ENCODE assay signal across 8 cellular contexts in the genomic region with DNA sequence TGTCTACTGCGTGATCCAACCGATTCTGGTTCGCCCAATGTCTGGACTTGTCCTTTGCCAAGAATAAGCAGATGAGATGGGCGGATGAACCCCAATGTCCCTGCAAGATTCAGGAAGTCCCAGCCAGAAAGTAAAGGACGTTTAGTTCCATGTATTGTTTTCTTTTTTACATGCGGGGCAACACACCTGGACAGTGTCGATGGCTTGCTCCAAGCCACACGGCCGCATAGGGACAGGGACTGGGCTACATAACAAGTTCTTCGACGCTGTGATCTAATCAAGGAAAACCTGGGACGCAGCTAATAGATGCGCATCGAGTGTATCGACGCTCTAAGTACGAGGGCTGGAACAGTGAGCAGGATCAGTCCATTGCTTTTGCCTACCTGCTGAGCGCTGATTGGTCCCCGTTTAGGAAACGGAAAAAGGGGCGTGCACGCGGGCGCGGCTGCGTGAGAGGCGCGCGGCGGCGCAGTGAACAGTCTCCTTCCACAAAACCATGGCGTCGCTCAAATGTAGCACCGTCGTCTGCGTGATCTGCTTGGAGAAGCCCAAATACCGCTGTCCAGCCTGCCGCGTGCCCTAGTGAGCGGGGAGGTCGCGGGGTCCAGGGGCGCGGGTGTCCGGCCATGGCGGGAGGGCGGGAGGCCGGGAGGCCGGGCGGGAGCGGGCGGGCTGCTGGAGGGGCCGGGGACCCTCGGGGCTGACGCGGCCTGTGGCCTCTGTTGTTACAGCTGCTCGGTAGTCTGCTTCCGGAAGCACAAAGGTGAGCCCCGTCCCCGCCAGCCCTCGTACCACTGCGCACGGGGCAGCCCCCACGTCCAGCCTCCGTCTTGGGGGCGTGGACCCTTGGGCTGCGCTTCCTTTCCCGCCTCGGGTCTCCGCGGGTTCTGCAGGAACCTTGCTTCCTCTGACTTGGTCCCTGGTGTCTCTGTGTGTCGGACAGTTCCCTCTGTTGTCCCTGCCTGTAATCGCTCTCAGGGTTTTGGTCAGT. TPM values are rescaled to one million over a fixed set of nuclear protein-coding genes. Genes with fewer than 3 reads are reported as not detected.
DNase-seq lines count a peak whose midpoint lies in the region; ATAC-seq and TF ChIP-seq lines count a peak whose summit lies in the region.

TSS of gene ZNHIT3 (plus strand) at position 478 of the 991 bp plus-strand sequence. CDS start at position 497, 19 bp downstream.

- H3K4me3 Mint-ChIP-seq in WTC11 (peak within 1 kb of the TSS; percentile 99), immature natural killer cell (peak within 1 kb of the TSS; percentile 96 to 99 (median 99))

- peak; percentile 88 for ATAC-seq in HG03196 (IDR thresholded peaks at IDR 0.05; ENCODE audit: unreplicated experiment)
- peak; percentile 74 for ATAC-seq in WTC11

- TF ChIP-seq POLR2A in GM18951 (IDR thresholded peaks at IDR 0.05; ENCODE audit: extremely low read depth, insufficient read depth, insufficient read length) = peak; percentile 86

- peak within 1 kb of the TSS; percentile 95 to 97 for H3K4me3 ChIP-seq in cardiac fibroblast (replicated peaks in 1 of 2; ENCODE audit: low read depth in 2 of 2, low read length in 2 of 2)

- H3K4me1 Mint-ChIP-seq in WTC11 (peaks cover 29% of the 10 kb centered on the region), immature natural killer cell (peaks cover 56 to 62% of the 10 kb centered on the region in 2 donors)

- peak within 1 kb of the TSS; percentile 100 for H3K27ac Mint-ChIP-seq in WTC11
- peak within 1 kb of the TSS; percentile 86 to 99 (median 96) for H3K27ac Mint-ChIP-seq in immature natural killer cell

- in situ Hi-C loops in GM18951 (cut with MboI; ENCODE audit: low sequenced_read_pairs, unreplicated experiment) = loop anchor here (25.0 kb wide), 2 partner anchors 274 to 524 kb away; partner anchors contain the start of gene CCL4L2

- H3K9me3 Mint-ChIP-seq in WTC11 (no peaks in the 10 kb centered on the region), immature natural killer cell (no peaks in the 10 kb centered on the region)

- H3K36me3 Mint-ChIP-seq in WTC11 = no peaks in the 10 kb centered on the region; the same call in none of the 2 replicates
- H3K36me3 Mint-ChIP-seq in immature natural killer cell = peaks cover 2 to 5% (median 3%) of the 10 kb centered on the region in 3 donors

- TF ChIP-seq CTCF in WTC11 (IDR thresholded peaks at IDR 0.05) (no peak), cardiac fibroblast (IDR thresholded peaks at IDR 0.05; ENCODE audit: low read depth, low read length) (no peak)

- CTCF ChIA-PET in WTC11 (lab: Charles Lee) = interaction anchor here (1.2 to 1.4 kb wide), 5 partner anchors 48 to 517 kb away, joined by 3 to 9 read pairs (median 4); partner anchors contain the start of genes MYO19 and PIGW

- POLR2A ChIA-PET in WTC11 (lab: Charles Lee) = interaction anchor here (0.6 kb wide), 2 partner anchors 565 to 603 kb away, joined by 7 to 9 read pairs; no protein-coding TSS in a partner anchor

- peaks cover 47% of the 10 kb centered on the region for H3K27me3 Mint-ChIP-seq in WTC11 (ENCODE audit: low read depth)
- H3K27me3 Mint-ChIP-seq in immature natural killer cell (ENCODE audit: low read depth in 3 of 3) = peaks cover 6 to 13% (median 12%) of the 10 kb centered on the region in 3 donors

- DNase-seq in AG08395 (ENCODE audit: low spot score) (peak; percentile 97), NCI-H226 (peak; percentile 91), WTC11 (ENCODE audit: low spot score) (peak; percentile 89), cardiac fibroblast (ENCODE audit: low read depth in 2 of 2) (peak; percentile 95 to 96), immature natural killer cell (peak; percentile 87 to 88 (median 88)), smooth muscle cell of the brain vasculature (ENCODE audit: low read depth, low spot score) (peak; percentile 77)

TF ChIP-seq in WTC11, 78 proteins besides CTCF, POLR2A, EP300 and RAD21 (continues in another document):
- TF ChIP-seq ATF3 (CRISPR knock-in tag; conservative IDR thresholded peaks at IDR 0.05) = 0 out of 2 replicates have a peak, but pooled peaks have one; percentile 58
- peak; percentile 91 for TF ChIP-seq SMAD3 (CRISPR knock-in tag; IDR thresholded peaks at IDR 0.05; ENCODE audit: borderline replicate concordance)
- TF ChIP-seq NFE2L1 (CRISPR knock-in tag; IDR thresholded peaks at IDR 0.05) = peak; percentile 82
- TF ChIP-seq, protein P1, sequence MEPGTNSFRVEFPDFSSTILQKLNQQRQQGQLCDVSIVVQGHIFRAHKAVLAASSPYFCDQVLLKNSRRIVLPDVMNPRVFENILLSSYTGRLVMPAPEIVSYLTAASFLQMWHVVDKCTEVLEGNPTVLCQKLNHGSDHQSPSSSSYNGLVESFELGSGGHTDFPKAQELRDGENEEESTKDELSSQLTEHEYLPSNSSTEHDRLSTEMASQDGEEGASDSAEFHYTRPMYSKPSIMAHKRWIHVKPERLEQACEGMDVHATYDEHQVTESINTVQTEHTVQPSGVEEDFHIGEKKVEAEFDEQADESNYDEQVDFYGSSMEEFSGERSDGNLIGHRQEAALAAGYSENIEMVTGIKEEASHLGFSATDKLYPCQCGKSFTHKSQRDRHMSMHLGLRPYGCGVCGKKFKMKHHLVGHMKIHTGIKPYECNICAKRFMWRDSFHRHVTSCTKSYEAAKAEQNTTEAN (CRISPR knock-in tag; IDR thresholded peaks at IDR 0.05) = 0 out of 2 replicates have a peak, but pooled peaks have one; percentile 49
- peak; percentile 98 for TF ChIP-seq FOXK1 (CRISPR knock-in tag; IDR thresholded peaks at IDR 0.05)
- TF ChIP-seq FOXP1 (CRISPR knock-in tag; IDR thresholded peaks at IDR 0.05; ENCODE audit: borderline replicate concordance) = peak; percentile 90; the same call in 1 of the 2 replicates
- TF ChIP-seq ZNF317 (CRISPR knock-in tag; IDR thresholded peaks at IDR 0.05; ENCODE audit: borderline replicate concordance, low read depth) = no peak
- peak; percentile 49; the same call in 1 of the 2 replicates for TF ChIP-seq ARID4B (CRISPR knock-in tag; IDR thresholded peaks at IDR 0.05; ENCODE audit: borderline replicate concordance)
- no peak for TF ChIP-seq ZNF232 (CRISPR knock-in tag; IDR thresholded peaks at IDR 0.05)
- TF ChIP-seq ETV6 (CRISPR knock-in tag; IDR thresholded peaks at IDR 0.05) = 0 out of 2 replicates have a peak, but pooled peaks have one; percentile 40
- TF ChIP-seq HMGXB4 (CRISPR knock-in tag; IDR thresholded peaks at IDR 0.05) = peak; percentile 83; the same call in 1 of the 2 replicates
- TF ChIP-seq NFYB (CRISPR knock-in tag; conservative IDR thresholded peaks at IDR 0.05; ENCODE audit: low read depth) = peak; percentile 79

RNA-seq across cellular contexts. Expression of gene ZNHIT3, which starts in this region (rescaled TPM):
- 44.4 to 47.3 TPM (median 47.0 TPM) in 3 replicates for total RNA-seq in WTC11 (2021)
- polyA plus RNA-seq in immature natural killer cell = 10 to 100 TPM; 77.2 to 99.9 (median 91.5) TPM

Comparison
In these comparisons a context has a peak if more than half of its experiments do, and no peak if none do; other contexts are left out.
1. Peak in every context shown above with its lines: DNase-seq, ATAC-seq and H3K4me3 ChIP-seq.